In the genomic region with DNA sequence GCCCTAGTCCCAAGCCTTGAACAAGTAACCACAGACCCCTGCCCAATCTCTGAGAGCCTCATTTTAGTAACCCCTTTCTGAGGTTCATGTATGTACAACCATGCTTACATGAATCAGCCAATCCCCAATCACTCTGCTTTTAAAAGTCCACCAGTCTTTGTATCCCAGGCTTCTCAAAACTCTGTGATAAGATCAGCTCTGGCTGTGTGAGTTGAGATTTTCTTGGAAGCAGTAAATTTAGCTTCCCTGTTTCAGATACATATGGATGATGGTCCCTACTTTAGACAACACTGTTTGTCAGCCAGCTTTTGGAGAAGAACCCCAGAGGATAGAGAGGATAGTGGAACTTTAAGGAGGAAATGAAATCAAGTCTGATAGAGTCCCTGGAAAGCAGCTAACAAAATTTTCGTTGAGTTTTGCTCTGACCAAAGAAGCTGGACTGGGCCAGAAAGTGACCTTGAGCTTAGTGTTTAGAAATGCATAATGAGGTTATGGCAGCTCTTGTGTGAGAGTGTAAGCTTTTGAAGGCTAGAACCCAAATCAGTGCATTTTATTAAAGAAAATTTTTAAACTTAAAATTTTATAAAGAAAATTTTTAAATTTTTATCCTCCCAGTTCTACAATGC, we compare ENCODE assay signal across 2 cellular contexts.
TF ChIP-seq lines count a peak whose summit lies in the region.

No MANE protein-coding gene starts in this region.

TF ChIP-seq in HepG2, 621 proteins besides CTCF, POLR2A, EP300 and RAD21:
- peak; percentile 66 for TF ChIP-seq BCL6 (CRISPR knock-in tag; IDR thresholded peaks at IDR 0.05)
- TF ChIP-seq RBFOX2 (IDR thresholded peaks at IDR 0.05; ENCODE audit: low read depth, low read length): peak; percentile 46; the same call in 1 of the 2 replicates
- TF ChIP-seq POLR2AphosphoS5 (IDR thresholded peaks at IDR 0.05; ENCODE audit: low read depth, low read length): 0 out of 2 replicates have a peak, but pooled peaks have one; percentile 17
- TF ChIP-seq POLR2AphosphoS2 (IDR thresholded peaks at IDR 0.05; ENCODE audit: low read depth, low read length): peak; percentile 80; the same call in 1 of the 2 replicates
- no peak for TF ChIP-seq GTF2F1 (IDR thresholded peaks at IDR 0.05; ENCODE audit: low read length)
- TF ChIP-seq ZFP36 (IDR thresholded peaks at IDR 0.05; ENCODE audit: borderline replicate concordance, low read depth, low read length, partially characterized antibody): no peak
- no peak for TF ChIP-seq ZKSCAN5 (CRISPR knock-in tag; IDR thresholded peaks at IDR 0.05)
- TF ChIP-seq BRD4 (CRISPR knock-in tag; IDR thresholded peaks at IDR 0.05): no peak

TF ChIP-seq in GM12878, 131 proteins besides CTCF, POLR2A, EP300 and RAD21:
- TF ChIP-seq, protein P1, sequence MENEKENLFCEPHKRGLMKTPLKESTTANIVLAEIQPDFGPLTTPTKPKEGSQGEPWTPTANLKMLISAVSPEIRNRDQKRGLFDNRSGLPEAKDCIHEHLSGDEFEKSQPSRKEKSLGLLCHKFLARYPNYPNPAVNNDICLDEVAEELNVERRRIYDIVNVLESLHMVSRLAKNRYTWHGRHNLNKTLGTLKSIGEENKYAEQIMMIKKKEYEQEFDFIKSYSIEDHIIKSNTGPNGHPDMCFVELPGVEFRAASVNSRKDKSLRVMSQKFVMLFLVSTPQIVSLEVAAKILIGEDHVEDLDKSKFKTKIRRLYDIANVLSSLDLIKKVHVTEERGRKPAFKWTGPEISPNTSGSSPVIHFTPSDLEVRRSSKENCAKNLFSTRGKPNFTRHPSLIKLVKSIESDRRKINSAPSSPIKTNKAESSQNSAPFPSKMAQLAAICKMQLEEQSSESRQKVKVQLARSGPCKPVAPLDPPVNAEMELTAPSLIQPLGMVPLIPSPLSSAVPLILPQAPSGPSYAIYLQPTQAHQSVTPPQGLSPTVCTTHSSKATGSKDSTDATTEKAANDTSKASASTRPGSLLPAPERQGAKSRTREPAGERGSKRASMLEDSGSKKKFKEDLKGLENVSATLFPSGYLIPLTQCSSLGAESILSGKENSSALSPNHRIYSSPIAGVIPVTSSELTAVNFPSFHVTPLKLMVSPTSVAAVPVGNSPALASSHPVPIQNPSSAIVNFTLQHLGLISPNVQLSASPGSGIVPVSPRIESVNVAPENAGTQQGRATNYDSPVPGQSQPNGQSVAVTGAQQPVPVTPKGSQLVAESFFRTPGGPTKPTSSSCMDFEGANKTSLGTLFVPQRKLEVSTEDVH (IDR thresholded peaks at IDR 0.05; ENCODE audit: low read depth, partially characterized antibody): no peak
- TF ChIP-seq ATF7 (IDR thresholded peaks at IDR 0.05; ENCODE audit: low read depth) (no peak), RCOR1 (conservative IDR thresholded peaks at IDR 0.05; ENCODE audit: low read depth, low read length) (no peak), IRF4 (IDR thresholded peaks at IDR 0.05; ENCODE audit: low read depth, low read length) (no peak), PAX8 (IDR thresholded peaks at IDR 0.05) (no peak), SP1 (IDR thresholded peaks at IDR 0.05; ENCODE audit: low read depth, low read length) (no peak), SUZ12 (IDR thresholded peaks at IDR 0.05; ENCODE audit: unreplicated experiment) (no peak), HDAC2 (IDR thresholded peaks at IDR 0.05) (no peak), CREB1 (IDR thresholded peaks at IDR 0.05; ENCODE audit: low read depth) (no peak), YY1 (IDR thresholded peaks at IDR 0.05; ENCODE audit: low read depth, low read length) (no peak), CREM (IDR thresholded peaks at IDR 0.05; ENCODE audit: low read depth) (no peak), SIX5 (IDR thresholded peaks at IDR 0.05; ENCODE audit: low read depth, low read length, severe bottlenecking) (no peak), EED (IDR thresholded peaks at IDR 0.05; ENCODE audit: low read depth) (no peak), HDAC6 (IDR thresholded peaks at IDR 0.05; ENCODE audit: unreplicated experiment) (no peak)
- TF ChIP-seq, protein P2, sequence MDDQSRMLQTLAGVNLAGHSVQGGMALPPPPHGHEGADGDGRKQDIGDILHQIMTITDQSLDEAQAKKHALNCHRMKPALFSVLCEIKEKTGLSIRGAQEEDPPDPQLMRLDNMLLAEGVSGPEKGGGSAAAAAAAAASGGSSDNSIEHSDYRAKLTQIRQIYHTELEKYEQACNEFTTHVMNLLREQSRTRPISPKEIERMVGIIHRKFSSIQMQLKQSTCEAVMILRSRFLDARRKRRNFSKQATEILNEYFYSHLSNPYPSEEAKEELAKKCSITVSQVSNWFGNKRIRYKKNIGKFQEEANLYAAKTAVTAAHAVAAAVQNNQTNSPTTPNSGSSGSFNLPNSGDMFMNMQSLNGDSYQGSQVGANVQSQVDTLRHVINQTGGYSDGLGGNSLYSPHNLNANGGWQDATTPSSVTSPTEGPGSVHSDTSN (IDR thresholded peaks at IDR 0.05; ENCODE audit: insufficient replicate concordance, low read depth, low read length): no peak
- TF ChIP-seq, protein P3, sequence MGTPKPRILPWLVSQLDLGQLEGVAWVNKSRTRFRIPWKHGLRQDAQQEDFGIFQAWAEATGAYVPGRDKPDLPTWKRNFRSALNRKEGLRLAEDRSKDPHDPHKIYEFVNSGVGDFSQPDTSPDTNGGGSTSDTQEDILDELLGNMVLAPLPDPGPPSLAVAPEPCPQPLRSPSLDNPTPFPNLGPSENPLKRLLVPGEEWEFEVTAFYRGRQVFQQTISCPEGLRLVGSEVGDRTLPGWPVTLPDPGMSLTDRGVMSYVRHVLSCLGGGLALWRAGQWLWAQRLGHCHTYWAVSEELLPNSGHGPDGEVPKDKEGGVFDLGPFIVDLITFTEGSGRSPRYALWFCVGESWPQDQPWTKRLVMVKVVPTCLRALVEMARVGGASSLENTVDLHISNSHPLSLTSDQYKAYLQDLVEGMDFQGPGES (IDR thresholded peaks at IDR 0.05): no peak
- TF ChIP-seq, protein P4, sequence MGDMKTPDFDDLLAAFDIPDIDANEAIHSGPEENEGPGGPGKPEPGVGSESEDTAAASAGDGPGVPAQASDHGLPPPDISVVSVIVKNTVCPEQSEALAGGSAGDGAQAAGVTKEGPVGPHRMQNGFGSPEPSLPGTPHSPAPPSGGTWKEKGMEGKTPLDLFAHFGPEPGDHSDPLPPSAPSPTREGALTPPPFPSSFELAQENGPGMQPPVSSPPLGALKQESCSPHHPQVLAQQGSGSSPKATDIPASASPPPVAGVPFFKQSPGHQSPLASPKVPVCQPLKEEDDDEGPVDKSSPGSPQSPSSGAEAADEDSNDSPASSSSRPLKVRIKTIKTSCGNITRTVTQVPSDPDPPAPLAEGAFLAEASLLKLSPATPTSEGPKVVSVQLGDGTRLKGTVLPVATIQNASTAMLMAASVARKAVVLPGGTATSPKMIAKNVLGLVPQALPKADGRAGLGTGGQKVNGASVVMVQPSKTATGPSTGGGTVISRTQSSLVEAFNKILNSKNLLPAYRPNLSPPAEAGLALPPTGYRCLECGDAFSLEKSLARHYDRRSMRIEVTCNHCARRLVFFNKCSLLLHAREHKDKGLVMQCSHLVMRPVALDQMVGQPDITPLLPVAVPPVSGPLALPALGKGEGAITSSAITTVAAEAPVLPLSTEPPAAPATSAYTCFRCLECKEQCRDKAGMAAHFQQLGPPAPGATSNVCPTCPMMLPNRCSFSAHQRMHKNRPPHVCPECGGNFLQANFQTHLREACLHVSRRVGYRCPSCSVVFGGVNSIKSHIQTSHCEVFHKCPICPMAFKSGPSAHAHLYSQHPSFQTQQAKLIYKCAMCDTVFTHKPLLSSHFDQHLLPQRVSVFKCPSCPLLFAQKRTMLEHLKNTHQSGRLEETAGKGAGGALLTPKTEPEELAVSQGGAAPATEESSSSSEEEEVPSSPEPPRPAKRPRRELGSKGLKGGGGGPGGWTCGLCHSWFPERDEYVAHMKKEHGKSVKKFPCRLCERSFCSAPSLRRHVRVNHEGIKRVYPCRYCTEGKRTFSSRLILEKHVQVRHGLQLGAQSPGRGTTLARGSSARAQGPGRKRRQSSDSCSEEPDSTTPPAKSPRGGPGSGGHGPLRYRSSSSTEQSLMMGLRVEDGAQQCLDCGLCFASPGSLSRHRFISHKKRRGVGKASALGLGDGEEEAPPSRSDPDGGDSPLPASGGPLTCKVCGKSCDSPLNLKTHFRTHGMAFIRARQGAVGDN (IDR thresholded peaks at IDR 0.05): no peak
- TF ChIP-seq, protein P5, sequence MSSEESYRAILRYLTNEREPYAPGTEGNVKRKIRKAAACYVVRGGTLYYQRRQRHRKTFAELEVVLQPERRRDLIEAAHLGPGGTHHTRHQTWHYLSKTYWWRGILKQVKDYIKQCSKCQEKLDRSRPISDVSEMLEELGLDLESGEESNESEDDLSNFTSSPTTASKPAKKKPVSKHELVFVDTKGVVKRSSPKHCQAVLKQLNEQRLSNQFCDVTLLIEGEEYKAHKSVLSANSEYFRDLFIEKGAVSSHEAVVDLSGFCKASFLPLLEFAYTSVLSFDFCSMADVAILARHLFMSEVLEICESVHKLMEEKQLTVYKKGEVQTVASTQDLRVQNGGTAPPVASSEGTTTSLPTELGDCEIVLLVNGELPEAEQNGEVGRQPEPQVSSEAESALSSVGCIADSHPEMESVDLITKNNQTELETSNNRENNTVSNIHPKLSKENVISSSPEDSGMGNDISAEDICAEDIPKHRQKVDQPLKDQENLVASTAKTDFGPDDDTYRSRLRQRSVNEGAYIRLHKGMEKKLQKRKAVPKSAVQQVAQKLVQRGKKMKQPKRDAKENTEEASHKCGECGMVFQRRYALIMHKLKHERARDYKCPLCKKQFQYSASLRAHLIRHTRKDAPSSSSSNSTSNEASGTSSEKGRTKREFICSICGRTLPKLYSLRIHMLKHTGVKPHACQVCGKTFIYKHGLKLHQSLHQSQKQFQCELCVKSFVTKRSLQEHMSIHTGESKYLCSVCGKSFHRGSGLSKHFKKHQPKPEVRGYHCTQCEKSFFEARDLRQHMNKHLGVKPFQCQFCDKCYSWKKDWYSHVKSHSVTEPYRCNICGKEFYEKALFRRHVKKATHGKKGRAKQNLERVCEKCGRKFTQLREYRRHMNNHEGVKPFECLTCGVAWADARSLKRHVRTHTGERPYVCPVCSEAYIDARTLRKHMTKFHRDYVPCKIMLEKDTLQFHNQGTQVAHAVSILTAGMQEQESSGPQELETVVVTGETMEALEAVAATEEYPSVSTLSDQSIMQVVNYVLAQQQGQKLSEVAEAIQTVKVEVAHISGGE (CRISPR knock-in tag; IDR thresholded peaks at IDR 0.05): no peak
- TF ChIP-seq, protein P6, sequence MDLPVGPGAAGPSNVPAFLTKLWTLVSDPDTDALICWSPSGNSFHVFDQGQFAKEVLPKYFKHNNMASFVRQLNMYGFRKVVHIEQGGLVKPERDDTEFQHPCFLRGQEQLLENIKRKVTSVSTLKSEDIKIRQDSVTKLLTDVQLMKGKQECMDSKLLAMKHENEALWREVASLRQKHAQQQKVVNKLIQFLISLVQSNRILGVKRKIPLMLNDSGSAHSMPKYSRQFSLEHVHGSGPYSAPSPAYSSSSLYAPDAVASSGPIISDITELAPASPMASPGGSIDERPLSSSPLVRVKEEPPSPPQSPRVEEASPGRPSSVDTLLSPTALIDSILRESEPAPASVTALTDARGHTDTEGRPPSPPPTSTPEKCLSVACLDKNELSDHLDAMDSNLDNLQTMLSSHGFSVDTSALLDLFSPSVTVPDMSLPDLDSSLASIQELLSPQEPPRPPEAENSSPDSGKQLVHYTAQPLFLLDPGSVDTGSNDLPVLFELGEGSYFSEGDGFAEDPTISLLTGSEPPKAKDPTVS (IDR thresholded peaks at IDR 0.05; ENCODE audit: low read depth, low read length): no peak
TF ChIP-seq in GM12878: peak in this region for 0.
